Comparison of ENCODE assay signal across 8 cellular contexts in genomic region chr6:41780623-41781301, GRCh38. TPM values are rescaled to one million over a fixed set of nuclear protein-coding genes. Genes with fewer than 3 reads are reported as not detected.
DNase-seq lines count a peak whose midpoint lies in the region; ATAC-seq lines count a peak whose summit lies in the region.

TSS of gene PRICKLE4 (plus strand) at chr6:41780782. CDS start at chr6:41783474, 2,692 bp downstream.

- DNase-seq in NCI-H748 (lab: John Stamatoyannopoulos, UW; ENCODE audit: unreplicated experiment) (peak; percentile 62), NCI-H748 treated with DMSO at 0.1 percent for 48 hours (lab: John Stamatoyannopoulos, UW) (no peak), NCI-H2196 treated with DMSO at 0.1 percent for 48 hours (lab: John Stamatoyannopoulos, UW; ENCODE audit: unreplicated experiment) (peak; percentile 39), cerebellum (ENCODE audit: low spot score) (peak; percentile 53), left lobe of liver (ENCODE audit: low spot score) (peak; percentile 85), substantia nigra (lab: John Stamatoyannopoulos, UW) (peak in 10 of 49 donors; percentile 8 to 61 (median 24)), cerebellar nuclear complex (lab: John Stamatoyannopoulos, UW) (no peak)

- peak within 1 kb of the TSS; percentile 74 for H3K27ac ChIP-seq in substantia nigra (ENCODE audit: low read depth, low read length, poor library complexity, severe bottlenecking)

- ATAC-seq in left lobe of liver (peak; percentile 72), GM19455 (IDR thresholded peaks at IDR 0.05; ENCODE audit: unreplicated experiment) (no peak)

RNA-seq across cellular contexts. Expression of gene PRICKLE4, which starts in this region (rescaled TPM):
- total RNA-seq in cerebellum (2.4 TPM), left lobe of liver (7.3 TPM)

Comparison
In these comparisons a context has a peak if more than half of its experiments do, and no peak if none do; other contexts are left out.
1. DNase-seq: peak in NCI-H748 (single experiment), NCI-H2196 treated with DMSO at 0.1 percent for 48 hours (single experiment), cerebellum (single experiment) and left lobe of liver (single experiment); none in NCI-H748 treated with DMSO at 0.1 percent for 48 hours (single experiment) and cerebellar nuclear complex (0 of 2).